1 cellular context compared by ENCODE assay signal in the genomic region with DNA sequence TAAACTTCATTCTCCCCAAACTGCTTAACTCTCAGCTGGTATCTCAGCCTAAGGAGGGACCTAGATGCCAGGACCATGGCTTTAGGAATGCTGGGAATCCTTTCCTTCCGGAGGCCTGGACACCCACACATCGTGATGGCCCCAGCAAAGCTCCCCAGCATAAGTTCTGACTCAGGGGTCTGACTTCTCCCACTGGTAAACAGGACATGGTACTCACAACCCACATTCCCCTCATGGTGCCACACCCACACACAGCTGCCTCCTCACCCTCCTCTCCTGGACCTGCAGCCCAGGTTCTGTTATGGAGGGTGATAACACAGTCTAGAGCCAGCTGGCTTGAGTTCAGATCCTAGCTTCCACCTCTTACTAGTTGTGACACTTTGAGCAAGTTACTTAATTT.
TF ChIP-seq lines count a peak whose summit lies in the region.

No MANE protein-coding gene starts in this region.

TF ChIP-seq in HEK293, 187 proteins besides CTCF, POLR2A, EP300 and RAD21 (continued from another document):
- TF ChIP-seq, protein P1, sequence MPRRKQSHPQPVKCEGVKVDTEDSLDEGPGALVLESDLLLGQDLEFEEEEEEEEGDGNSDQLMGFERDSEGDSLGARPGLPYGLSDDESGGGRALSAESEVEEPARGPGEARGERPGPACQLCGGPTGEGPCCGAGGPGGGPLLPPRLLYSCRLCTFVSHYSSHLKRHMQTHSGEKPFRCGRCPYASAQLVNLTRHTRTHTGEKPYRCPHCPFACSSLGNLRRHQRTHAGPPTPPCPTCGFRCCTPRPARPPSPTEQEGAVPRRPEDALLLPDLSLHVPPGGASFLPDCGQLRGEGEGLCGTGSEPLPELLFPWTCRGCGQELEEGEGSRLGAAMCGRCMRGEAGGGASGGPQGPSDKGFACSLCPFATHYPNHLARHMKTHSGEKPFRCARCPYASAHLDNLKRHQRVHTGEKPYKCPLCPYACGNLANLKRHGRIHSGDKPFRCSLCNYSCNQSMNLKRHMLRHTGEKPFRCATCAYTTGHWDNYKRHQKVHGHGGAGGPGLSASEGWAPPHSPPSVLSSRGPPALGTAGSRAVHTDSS (tag by site-specific recombination; IDR thresholded peaks at IDR 0.05): no peak
- no peak for TF ChIP-seq GFI1B (tag by site-specific recombination; IDR thresholded peaks at IDR 0.05)
- TF ChIP-seq ZNF148 (tag by site-specific recombination; IDR thresholded peaks at IDR 0.05; ENCODE audit: borderline replicate concordance): no peak
